Comparison of ENCODE assay signal across 15 cellular contexts in genomic region chr22:21779444-21779843, GRCh38. TPM values are rescaled to one million over a fixed set of nuclear protein-coding genes. Genes with fewer than 3 reads are reported as not detected.
"Had no signal": no experiment of that assay in that cellular context is flagged by ENCODE, and none has a peak within 500 bp of the region (broad histone marks: within the 10 kb centered on the region; RNA-seq: fewer than 3 reads in every experiment).

No MANE protein-coding gene starts in this region.

- ATAC-seq: activated CD4-positive, CD25-positive, alpha-beta regulatory T cell treated with anti-CD3 and anti-CD28 coated beads, Interleukin-2, amount 50 U/mL, for 24 hours; foreskin keratinocyte had no signal

- H3K4me3 ChIP-seq: esophagus squamous epithelium, right lobe of liver, suprapubic skin had no signal

- H3K9me3 ChIP-seq: esophagus squamous epithelium, right lobe of liver, suprapubic skin had no signal

- H3K27me3 ChIP-seq: esophagus squamous epithelium, foreskin keratinocyte, right lobe of liver, suprapubic skin had no signal

- H3K4me1 ChIP-seq: foreskin keratinocyte had no signal

- H3K27ac ChIP-seq: esophagus squamous epithelium, foreskin keratinocyte, right lobe of liver, suprapubic skin had no signal

- DNase-seq: activated CD4-positive, alpha-beta T cell treated with anti-CD3 and anti-CD28 coated beads, Interleukin-2, amount 50 U/mL, for 1 hour; activated CD8-positive, alpha-beta memory T cell treated with anti-CD3 and anti-CD28 coated beads for 24 hours; activated naive CD4-positive, alpha-beta T cell treated with Interleukin-2 at 50 U/mL for 16 hours; central memory CD4-positive, alpha-beta T cell; cortex of kidney; effector CD4-positive, alpha-beta T cell; esophagus squamous epithelium; foreskin keratinocyte; glutamatergic neuron; hypothalamus; left ventricle myocardium superior; T-helper 9 cell had no signal

RNA-seq across cellular contexts. Expression of gene YPEL1, which starts 43.9 kb away (rescaled TPM):
- total RNA-seq: foreskin keratinocyte had no signal
